ENCODE assay signal across 17 cellular contexts in genomic region chr14:81927069-81927468, GRCh38.
DNase-seq lines count a peak whose midpoint lies in the region; ATAC-seq, FAIRE-seq and TF ChIP-seq lines count a peak whose summit lies in the region.
"Had no signal": no experiment of that assay in that cellular context is flagged by ENCODE, and none has a peak within 500 bp of the region (broad histone marks: within the 10 kb centered on the region; RNA-seq: fewer than 3 reads in every experiment).

No MANE protein-coding gene starts in this region.

- POLR2A ChIA-PET in RWPE1 (lab: Yijun Ruan, JAX; ENCODE audit: low non-redundant PET), result no interaction called here

- TF ChIP-seq CTCF in RWPE1 (conservative IDR thresholded peaks at IDR 0.05; ENCODE audit: low read depth), result no peak

- no peaks in the 10 kb centered on the region for H3K36me3 ChIP-seq in small intestine (ENCODE audit: control insufficient read depth in 2 of 2, insufficient read depth in 2 of 2, low read length in 2 of 2)
- H3K36me3 ChIP-seq: neutrophil had no signal

- no peak for FAIRE-seq in small intestine (lab: Jason Lieb, UNC)
- FAIRE-seq: GM18507 had no signal

- CTCF ChIA-PET in RWPE1 (lab: Yijun Ruan, JAX), result no interaction called here

- 30 to 52% (median 41%) methylated on average over 1 of the region's 1 CpG for WGBS in small intestine, 3 donors

- DNase-seq in NCI-H82 (lab: John Stamatoyannopoulos, UW), result peak; percentile 18
- DNase-seq in NCI-H82 treated with DMSO at 0.1 percent for 48 hours (lab: John Stamatoyannopoulos, UW; ENCODE audit: unreplicated experiment), result no peak
- peak; percentile 22 for DNase-seq in NCI-H748 (lab: John Stamatoyannopoulos, UW; ENCODE audit: unreplicated experiment)
- DNase-seq in foreskin melanocyte, result peak; percentile 5
- peak; percentile 12 for DNase-seq in small intestine
- no peak for DNase-seq in RWPE1 (ENCODE audit: low spot score)
- no peak for DNase-seq in NCI-H128 (lab: John Stamatoyannopoulos, UW; ENCODE audit: unreplicated experiment)
- DNase-seq: activated CD8-positive, alpha-beta memory T cell treated with anti-CD3 and anti-CD28 coated beads, Interleukin-2, amount 10 ng/mL, durations not matched to agents 7 days and 5 days; activated naive CD8-positive, alpha-beta T cell treated with anti-CD3 and anti-CD28 coated beads, Interleukin-2, amount 10 ng/mL, durations not matched to agents 7 days and 5 days; cortex of kidney; EL; kidney glomerular epithelial cell; NCI-H526 treated with DMSO at 0.1 percent for 48 hours; stimulated activated CD4-positive, alpha-beta T cell treated with anti-CD3 and anti-CD28 coated beads, Interleukin-15, amount 100 ng/mL, for 24 hours had no signal

- no peaks in the 10 kb centered on the region for H3K27me3 ChIP-seq in small intestine (ENCODE audit: control insufficient read depth in 2 of 2, insufficient read depth in 2 of 2, low read length in 2 of 2)
- H3K27me3 ChIP-seq: neutrophil had no signal

- no peaks in the 10 kb centered on the region for H3K9me3 ChIP-seq in small intestine (ENCODE audit: control insufficient read depth, low read depth)
- H3K9me3 ChIP-seq: neutrophil had no signal

- H3K4me1 ChIP-seq in small intestine (ENCODE audit: control insufficient read depth in 2 of 2, insufficient read depth in 1 of 2, low read depth in 1 of 2, low read length in 1 of 2), result no peaks in the 10 kb centered on the region

- H3K4me3 ChIP-seq in small intestine (ENCODE audit: low read depth in 1 of 2, low read length in 2 of 2), result no peak overlapping the region

- H3K27ac ChIP-seq in small intestine (ENCODE audit: low read depth in 1 of 2, low read length in 1 of 2), result no peak overlapping the region
- H3K27ac ChIP-seq in RWPE1, result no peak overlapping the region
- H3K27ac ChIP-seq: neutrophil had no signal

- ATAC-seq in HG03571 (IDR thresholded peaks at IDR 0.05; ENCODE audit: unreplicated experiment), result no peak
- ATAC-seq: activated CD8-positive, alpha-beta memory T cell treated with anti-CD3 and anti-CD28 coated beads, Interleukin-2, amount 10 ng/mL, durations not matched to agents 7 days and 5 days had no signal

Comparison
In these comparisons a context has a peak if more than half of its experiments do, and no peak if none do; other contexts are left out.
1. DNase-seq: peak in NCI-H82 (single experiment), NCI-H748 (single experiment), foreskin melanocyte (single experiment) and small intestine (single experiment); none in NCI-H82 treated with DMSO at 0.1 percent for 48 hours (single experiment), RWPE1 (single experiment) and NCI-H128 (single experiment).